In the genomic region with DNA sequence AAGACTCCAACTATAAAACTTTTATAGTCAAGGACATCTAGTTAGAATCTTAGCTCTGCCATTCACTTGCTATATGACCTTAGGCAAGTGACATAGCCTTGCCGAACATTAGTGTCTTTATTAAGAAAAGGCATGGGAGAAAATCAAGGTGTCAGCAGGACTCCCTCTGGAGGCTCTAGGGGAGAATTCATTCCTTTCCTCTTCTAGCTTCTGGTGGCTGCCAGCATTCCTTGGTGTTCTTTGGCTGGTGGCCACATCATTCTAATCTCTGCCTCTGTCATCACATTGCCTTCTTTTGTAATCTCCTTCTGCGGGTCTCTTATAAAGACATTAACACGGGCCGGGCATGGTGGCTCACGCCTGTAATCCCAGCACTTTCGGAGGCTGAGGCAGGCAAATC, we compare ENCODE assay signal across 15 cellular contexts.
DNase-seq lines count a peak whose midpoint lies in the region; ATAC-seq, FAIRE-seq and TF ChIP-seq lines count a peak whose summit lies in the region.
"Had no signal": no experiment of that assay in that cellular context is flagged by ENCODE, and none has a peak within 500 bp of the region (broad histone marks: within the 10 kb centered on the region; RNA-seq: fewer than 3 reads in every experiment).

No MANE protein-coding gene starts in this region.

- H3K36me3 ChIP-seq in cardiac muscle cell (no peaks in the 10 kb centered on the region), right atrium auricular region (no peaks in the 10 kb centered on the region), OCI-LY1 (ENCODE audit: insufficient read depth, low read length) (no peaks in the 10 kb centered on the region)
- H3K36me3 ChIP-seq: BLaER1 had no signal

- no peak overlapping the region for H3K9ac ChIP-seq in OCI-LY1 (ENCODE audit: low read length)
- H3K9ac ChIP-seq: BLaER1 had no signal

- H3K27ac ChIP-seq in cardiac muscle cell (no peak overlapping the region), right atrium auricular region (no peak overlapping the region), OCI-LY1 (ENCODE audit: low read depth, low read length, poor library complexity, severe bottlenecking) (no peak overlapping the region)
- H3K27ac ChIP-seq: BLaER1 had no signal

- H3F3A ChIP-seq in OCI-LY1 (ENCODE audit: insufficient read depth, low read length), result no peaks in the 10 kb centered on the region

- no peak overlapping the region for H2AFZ ChIP-seq in OCI-LY1 (ENCODE audit: low read length)

- ATAC-seq in HG03108 (IDR thresholded peaks at IDR 0.05; ENCODE audit: unreplicated experiment) (no peak), HG03039 (IDR thresholded peaks at IDR 0.05; ENCODE audit: unreplicated experiment) (no peak)
- ATAC-seq: activated T-cell treated with anti-CD3 and anti-CD28 coated beads, Interleukin-2, amount 50 U/mL, for 4 hours; stimulated activated naive CD8-positive, alpha-beta T cell treated with anti-CD3 and anti-CD28 coated beads, Interleukin-15, Interleukin-2, amounts not matched to agents 100 U/mL and 50 U/mL, for 24 hours had no signal

- no peaks in the 10 kb centered on the region for H3K79me2 ChIP-seq in OCI-LY1 (ENCODE audit: insufficient read depth, low read length)

- no peak for FAIRE-seq in urothelium cell line (lab: Jason Lieb, UNC)

- H3K9me2 ChIP-seq in OCI-LY1 (ENCODE audit: low read depth, low read length), result no peaks in the 10 kb centered on the region

- H3K4me2 ChIP-seq in OCI-LY1 (ENCODE audit: low read length), result no peak overlapping the region
- H3K4me2 ChIP-seq: BLaER1 had no signal

- TF ChIP-seq CTCF in cardiac muscle cell (IDR thresholded peaks at IDR 0.05; ENCODE audit: low read depth, low read length) (peak; percentile 38), right atrium auricular region (IDR thresholded peaks at IDR 0.05) (no peak), OCI-LY1 (IDR thresholded peaks at IDR 0.05; ENCODE audit: low read length) (peak; percentile 18; the same call in 1 of the 2 replicates), fibroblast of villous mesenchyme (IDR thresholded peaks at IDR 0.05; ENCODE audit: insufficient read depth, low read depth, low read length) (peak; percentile 27)

- H3K4me3 ChIP-seq in cardiac muscle cell, result no peak overlapping the region
- no peak overlapping the region for H3K4me3 ChIP-seq in right atrium auricular region
- no peak overlapping the region for H3K4me3 ChIP-seq in OCI-LY1 (ENCODE audit: low read depth, low read length, poor library complexity, severe bottlenecking)
- no peak overlapping the region for H3K4me3 ChIP-seq in fibroblast of villous mesenchyme (ENCODE audit: low read depth, low read length)
- H3K4me3 ChIP-seq: BLaER1 had no signal

- H3K9me3 ChIP-seq in cardiac muscle cell (ENCODE audit: low read depth), result no peaks in the 10 kb centered on the region
- H3K9me3 ChIP-seq in right atrium auricular region, result no peaks in the 10 kb centered on the region
- no peaks in the 10 kb centered on the region for H3K9me3 ChIP-seq in OCI-LY1 (ENCODE audit: low read length)
- H3K9me3 ChIP-seq: BLaER1 had no signal

- no peaks in the 10 kb centered on the region for H4K20me1 ChIP-seq in OCI-LY1 (ENCODE audit: insufficient read depth, low read length)
- H4K20me1 ChIP-seq: BLaER1 had no signal

- DNase-seq in cardiac muscle cell (ENCODE audit: low read depth in 1 of 2, low spot score in 1 of 2) (peak in 1 of 2 donors; percentile 84), right atrium auricular region (ENCODE audit: low spot score) (no peak), fibroblast of villous mesenchyme (ENCODE audit: low read depth) (peak; percentile 39), urothelium cell line (ENCODE audit: low spot score) (peak; percentile 3), NCI-H1092 treated with DMSO at 0.1 percent for 48 hours (lab: John Stamatoyannopoulos, UW) (no peak)
- DNase-seq: activated T-cell treated with anti-CD3 and anti-CD28 coated beads, Interleukin-2, amount 50 U/mL, for 4 hours; NCI-H1105 treated with DMSO at 0.1 percent for 48 hours; occipital lobe; SHP77 treated with DMSO at 0.1 percent for 48 hours; stimulated activated CD4-positive, alpha-beta T cell treated with anti-CD3 and anti-CD28 coated beads, Interleukin-2, amount 100 ng/mL, for 48 hours; stimulated activated naive CD8-positive, alpha-beta T cell treated with anti-CD3 and anti-CD28 coated beads, Interleukin-15, Interleukin-2, amounts not matched to agents 100 U/mL and 50 U/mL, for 24 hours had no signal

- H3K27me3 ChIP-seq in cardiac muscle cell (no peaks in the 10 kb centered on the region), right atrium auricular region (no peaks in the 10 kb centered on the region), OCI-LY1 (ENCODE audit: insufficient read depth, low read length) (no peaks in the 10 kb centered on the region)

- H3K4me1 ChIP-seq in cardiac muscle cell (ENCODE audit: low read depth), result no peaks in the 10 kb centered on the region
- no peaks in the 10 kb centered on the region for H3K4me1 ChIP-seq in right atrium auricular region
- H3K4me1 ChIP-seq in OCI-LY1 (ENCODE audit: insufficient read depth, low read length, severe bottlenecking), result peaks cover 24% of the 10 kb centered on the region
- H3K4me1 ChIP-seq: BLaER1 had no signal

Comparison
In these comparisons a context has a peak if more than half of its experiments do, and no peak if none do; other contexts are left out.
1. CTCF ChIP-seq: peak in cardiac muscle cell (single experiment), OCI-LY1 (single experiment) and fibroblast of villous mesenchyme (single experiment); none in right atrium auricular region (0 of 2).
2. DNase-seq: peak in fibroblast of villous mesenchyme (single experiment) and urothelium cell line (single experiment); none in right atrium auricular region (single experiment) and NCI-H1092 treated with DMSO at 0.1 percent for 48 hours (single experiment).